In genomic region chr1:47844556-47844950, GRCh38 we compare ENCODE assay signal across 34 cellular contexts.
"Had no signal": no experiment of that assay in that cellular context is flagged by ENCODE, and none has a peak within 500 bp of the region (broad histone marks: within the 10 kb centered on the region; RNA-seq: fewer than 3 reads in every experiment).

No MANE protein-coding gene starts in this region.

- H3K36me3 Mint-ChIP-seq: activated CD4-positive, alpha-beta memory T cell treated with anti-CD3 and anti-CD28 coated beads for 36 hours; activated CD8-positive, alpha-beta memory T cell treated with anti-CD3 and anti-CD28 coated beads, Interleukin-2, amount 10 ng/mL, durations not matched to agents 7 days and 5 days; activated naive CD4-positive, alpha-beta T cell treated with anti-CD3 and anti-CD28 coated beads, Interleukin-2, amount 50 U/mL, for 24 hours; activated naive CD8-positive, alpha-beta T cell treated with anti-CD3 and anti-CD28 coated beads for 36 hours had no signal

- H3K27me3 ChIP-seq: adrenal gland, body of pancreas, colonic mucosa, heart left ventricle had no signal

- H3K4me1 ChIP-seq: adrenal gland, colonic mucosa had no signal

- H3K9me3 Mint-ChIP-seq: activated CD4-positive, alpha-beta memory T cell treated with anti-CD3 and anti-CD28 coated beads for 36 hours; activated CD4-positive, alpha-beta T cell treated with anti-CD3 and anti-CD28 coated beads, Interleukin-2, amount 10 ng/mL, durations not matched to agents 24 days and 14 days; activated naive CD4-positive, alpha-beta T cell treated with anti-CD3 and anti-CD28 coated beads for 36 hours; activated naive CD4-positive, alpha-beta T cell treated with anti-CD3 and anti-CD28 coated beads, Interleukin-2, amount 50 U/mL, for 24 hours; activated naive CD8-positive, alpha-beta T cell treated with anti-CD3 and anti-CD28 coated beads for 36 hours; activated naive CD8-positive, alpha-beta T cell treated with anti-CD3 and anti-CD28 coated beads, Interleukin-2, amount 50 U/mL, for 24 hours; activated T-helper 1 cell treated with anti-CD3 and anti-CD28 coated beads, Interleukin-12 subunit alpha, Interleukin-12 subunit beta, Interleukin-2, Interleukin-4 antibody, amounts not matched to agents 30 ng/mL and 10 ng/mL and 1 ng/mL, durations not matched to agents 14 hours and 24 hours and 36 hours; activated T-helper 2 cell treated with anti-CD3 and anti-CD28 coated beads, Interferon-gamma antibody, Interleukin-2, Interleukin-4, amounts not matched to agents 10 μg/mL and 5 μg/mL and 100 μg/mL, durations not matched to agents 14 hours and 24 hours and 36 hours; T-helper 2 cell treated with Interferon-gamma antibody and Interleukin-4, amounts not matched to agents 5 μg/mL and 100 μg/mL, for 36 hours had no signal

- H3K36me3 ChIP-seq: adrenal gland, cardiac muscle cell, colonic mucosa, heart left ventricle had no signal

- H3K4me3 ChIP-seq: adrenal gland, body of pancreas, cardiac muscle cell, colonic mucosa, heart left ventricle had no signal

- H3K27ac ChIP-seq: adrenal gland, body of pancreas, cardiac muscle cell, colonic mucosa, heart left ventricle had no signal

- H3K9me3 ChIP-seq: adrenal gland, body of pancreas, colonic mucosa, heart left ventricle had no signal

- ATAC-seq: activated CD4-positive, alpha-beta T cell treated with anti-CD3 and anti-CD28 coated beads for 36 hours; activated CD8-positive, alpha-beta memory T cell treated with anti-CD3 and anti-CD28 coated beads, Interleukin-2, amount 10 ng/mL, durations not matched to agents 7 days and 5 days; activated CD8-positive, alpha-beta T cell treated with anti-CD3 and anti-CD28 coated beads, Interleukin-2, amount 10 ng/mL, durations not matched to agents 7 days and 5 days; activated naive CD8-positive, alpha-beta T cell treated with anti-CD3 and anti-CD28 coated beads, Interleukin-2, amount 50 U/mL, for 24 hours; body of pancreas; esophagus mucosa; heart left ventricle; T-helper 17 cell had no signal

- FAIRE-seq: frontal cortex had no signal

- H3K4me1 Mint-ChIP-seq: activated CD4-positive, alpha-beta T cell treated with anti-CD3 and anti-CD28 coated beads for 36 hours; activated CD4-positive, alpha-beta T cell treated with anti-CD3 and anti-CD28 coated beads, Interleukin-2, amount 10 ng/mL, durations not matched to agents 24 days and 14 days; activated CD8-positive, alpha-beta memory T cell treated with anti-CD3 and anti-CD28 coated beads, Interleukin-2, amount 10 ng/mL, durations not matched to agents 7 days and 5 days; activated naive CD4-positive, alpha-beta T cell treated with anti-CD3 and anti-CD28 coated beads, Interleukin-2, amount 50 U/mL, for 24 hours; activated naive CD8-positive, alpha-beta T cell treated with anti-CD3 and anti-CD28 coated beads for 36 hours; activated naive CD8-positive, alpha-beta T cell treated with anti-CD3 and anti-CD28 coated beads, Interleukin-2, amount 50 U/mL, for 24 hours had no signal

- H3K4me3 Mint-ChIP-seq: activated CD4-positive, alpha-beta memory T cell treated with anti-CD3 and anti-CD28 coated beads for 36 hours; activated CD4-positive, alpha-beta T cell treated with anti-CD3 and anti-CD28 coated beads for 36 hours; activated CD4-positive, alpha-beta T cell treated with anti-CD3 and anti-CD28 coated beads, Interleukin-2, amount 10 ng/mL, durations not matched to agents 24 days and 14 days; activated CD8-positive, alpha-beta memory T cell treated with anti-CD3 and anti-CD28 coated beads, Interleukin-2, amount 10 ng/mL, durations not matched to agents 7 days and 5 days; activated CD8-positive, alpha-beta T cell treated with anti-CD3 and anti-CD28 coated beads, Interleukin-2, amount 10 ng/mL, durations not matched to agents 7 days and 5 days; activated naive CD4-positive, alpha-beta T cell treated with anti-CD3 and anti-CD28 coated beads for 36 hours; activated naive CD4-positive, alpha-beta T cell treated with anti-CD3 and anti-CD28 coated beads, Interleukin-2, amount 50 U/mL, for 24 hours; activated naive CD8-positive, alpha-beta T cell treated with anti-CD3 and anti-CD28 coated beads for 36 hours; activated naive CD8-positive, alpha-beta T cell treated with anti-CD3 and anti-CD28 coated beads, Interleukin-2, amount 50 U/mL, for 24 hours; activated T-helper 1 cell treated with anti-CD3 and anti-CD28 coated beads, Interleukin-12 subunit alpha, Interleukin-12 subunit beta, Interleukin-2, Interleukin-4 antibody, amounts not matched to agents 30 ng/mL and 10 ng/mL and 1 ng/mL, durations not matched to agents 14 hours and 24 hours and 36 hours; T-helper 17 cell; T-helper 2 cell treated with Interferon-gamma antibody and Interleukin-4, amounts not matched to agents 5 μg/mL and 100 μg/mL, for 36 hours had no signal

- DNase-seq: activated CD4-positive, alpha-beta memory T cell treated with anti-CD3 and anti-CD28 coated beads for 36 hours; activated CD4-positive, alpha-beta T cell treated with anti-CD3 and anti-CD28 coated beads for 36 hours; activated CD4-positive, alpha-beta T cell treated with anti-CD3 and anti-CD28 coated beads, Interleukin-2, amount 10 ng/mL, durations not matched to agents 24 days and 14 days; activated CD4-positive, CD25-positive, alpha-beta regulatory T cell; activated CD4-positive, CD25-positive, alpha-beta regulatory T cell treated with anti-CD3 and anti-CD28 coated beads, Interleukin-2, amount 50 U/mL, for 72 hours; activated CD8-positive, alpha-beta memory T cell treated with anti-CD3 and anti-CD28 coated beads, Interleukin-2, amount 10 ng/mL, durations not matched to agents 7 days and 5 days; activated CD8-positive, alpha-beta memory T cell treated with anti-CD3 and anti-CD28 coated beads, Interleukin-2, amount 50 U/mL, for 4 hours; activated CD8-positive, alpha-beta T cell treated with anti-CD3 and anti-CD28 coated beads, Interleukin-2, amount 10 ng/mL, durations not matched to agents 7 days and 5 days; activated effector memory CD4-positive, alpha-beta T cell treated with anti-CD3 and anti-CD28 coated beads, Interleukin-2, amount 50 U/mL, for 16 hours; activated naive CD4-positive, alpha-beta T cell treated with anti-CD3 and anti-CD28 coated beads for 36 hours; activated naive CD8-positive, alpha-beta T cell treated with anti-CD3 and anti-CD28 coated beads for 36 hours; activated naive CD8-positive, alpha-beta T cell treated with anti-CD3 and anti-CD28 coated beads, Interleukin-2, amount 50 U/mL, for 24 hours; activated T-cell treated with anti-CD3 and anti-CD28 coated beads, Interleukin-2, amount 50 U/mL, for 1 hour; activated T-cell treated with anti-CD3 and anti-CD28 coated beads, Interleukin-2, amount 50 U/mL, for 48 hours; amygdala; aorta; central memory CD4-positive, alpha-beta T cell; cerebellar nuclear complex; colonic mucosa; effector CD8-positive, alpha-beta T cell; foreskin fibroblast; heart left ventricle; T-helper 1 cell; T-helper 17 cell; T1000 had no signal

- H3K27ac Mint-ChIP-seq: activated CD4-positive, alpha-beta memory T cell treated with anti-CD3 and anti-CD28 coated beads for 36 hours; activated CD4-positive, alpha-beta T cell treated with anti-CD3 and anti-CD28 coated beads for 36 hours; activated CD4-positive, alpha-beta T cell treated with anti-CD3 and anti-CD28 coated beads, Interleukin-2, amount 10 ng/mL, durations not matched to agents 24 days and 14 days; activated CD8-positive, alpha-beta memory T cell treated with anti-CD3 and anti-CD28 coated beads, Interleukin-2, amount 10 ng/mL, durations not matched to agents 7 days and 5 days; activated CD8-positive, alpha-beta T cell treated with anti-CD3 and anti-CD28 coated beads, Interleukin-2, amount 10 ng/mL, durations not matched to agents 7 days and 5 days; activated naive CD4-positive, alpha-beta T cell treated with anti-CD3 and anti-CD28 coated beads for 36 hours; activated naive CD4-positive, alpha-beta T cell treated with anti-CD3 and anti-CD28 coated beads, Interleukin-2, amount 50 U/mL, for 24 hours; activated naive CD8-positive, alpha-beta T cell treated with anti-CD3 and anti-CD28 coated beads for 36 hours; activated naive CD8-positive, alpha-beta T cell treated with anti-CD3 and anti-CD28 coated beads, Interleukin-2, amount 50 U/mL, for 24 hours; activated T-helper 1 cell treated with anti-CD3 and anti-CD28 coated beads, Interleukin-12 subunit alpha, Interleukin-12 subunit beta, Interleukin-2, Interleukin-4 antibody, amounts not matched to agents 30 ng/mL and 10 ng/mL and 1 ng/mL, durations not matched to agents 14 hours and 24 hours and 36 hours; activated T-helper 2 cell treated with anti-CD3 and anti-CD28 coated beads, Interferon-gamma antibody, Interleukin-2, Interleukin-4, amounts not matched to agents 10 μg/mL and 5 μg/mL and 100 μg/mL, durations not matched to agents 14 hours and 24 hours and 36 hours; T-helper 17 cell; T-helper 2 cell treated with Interferon-gamma antibody and Interleukin-4, amounts not matched to agents 5 μg/mL and 100 μg/mL, for 36 hours had no signal
